9 cellular contexts compared by ENCODE assay signal in genomic region chr16:81514041-81514559, GRCh38.
DNase-seq lines count a peak whose midpoint lies in the region; ATAC-seq and TF ChIP-seq lines count a peak whose summit lies in the region.
"Had no signal": no experiment of that assay in that cellular context is flagged by ENCODE, and none has a peak within 500 bp of the region (broad histone marks: within the 10 kb centered on the region; RNA-seq: fewer than 3 reads in every experiment).

No MANE protein-coding gene starts in this region.

- POLR2A ChIA-PET in GM10248 (lab: Yijun Ruan, JAX) (no interaction called here), OCI-LY7 (lab: Charles Lee) (interaction anchor here (0.6 to 1.1 kb wide), 3 partner anchors 11 to 248 kb away, joined by 3 to 4 read pairs (median 4); no protein-coding TSS in a partner anchor)

- H3K36me3 ChIP-seq in OCI-LY7 (ENCODE audit: insufficient read depth, low read length) (peaks cover 11% of the 10 kb centered on the region), liver (ENCODE audit: control insufficient read depth in 4 of 4, insufficient read depth in 3 of 4, low read depth in 1 of 4, low read length in 3 of 4) (peaks cover 0 to 2% (median 0%) of the 10 kb centered on the region in 4 donors)

- TF ChIP-seq RAD21 in liver (IDR thresholded peaks at IDR 0.05) = no peak

- H4K20me1 ChIP-seq in OCI-LY7 (ENCODE audit: insufficient read depth, low read length) = no peaks in the 10 kb centered on the region

- H3K27ac Mint-ChIP-seq in stimulated activated naive CD8-positive, alpha-beta T cell treated with anti-CD3 and anti-CD28 coated beads, Interleukin-15, amount 100 ng/mL, for 72 hours = no peak overlapping the region

- peaks cover 27% of the 10 kb centered on the region for H3K4me1 Mint-ChIP-seq in stimulated activated naive CD8-positive, alpha-beta T cell treated with anti-CD3 and anti-CD28 coated beads, Interleukin-15, amount 100 ng/mL, for 72 hours

- intact Hi-C loops in OCI-LY7 (cut with micrococcal nuclease; ENCODE audit: unreplicated experiment) = no loop called here

- H3K4me3 ChIP-seq in OCI-LY7 (ENCODE audit: low read depth, low read length, poor library complexity, severe bottlenecking) (peak overlapping the region; percentile 33), liver (ENCODE audit: low read depth in 1 of 3, low read length in 3 of 3) (no peak overlapping the region), coronary artery (no peak overlapping the region)
- H3K4me3 ChIP-seq: skin epidermis had no signal

- no peaks in the 10 kb centered on the region for H3K9me2 ChIP-seq in OCI-LY7 (ENCODE audit: insufficient read depth, low read length)

- H3K9me3 ChIP-seq in OCI-LY7 (ENCODE audit: low read length) (no peaks in the 10 kb centered on the region), liver (ENCODE audit: control insufficient read depth in 4 of 4, low read length in 3 of 4) (no peaks in the 10 kb centered on the region)

- DNase-seq in GM10248 (ENCODE audit: extremely low spot score) (peak; percentile 59), OCI-LY7 (ENCODE audit: low spot score) (peak; percentile 40), coronary artery (ENCODE audit: low spot score) (no peak), SIG-M5 treated with dmso at 0.1 percent for 504 hours (lab: John Stamatoyannopoulos, UW; ENCODE audit: unreplicated experiment) (no peak), T-helper 9 cell (no peak)
- DNase-seq in stimulated activated naive CD8-positive, alpha-beta T cell treated with anti-CD3 and anti-CD28 coated beads, Interleukin-15, amount 100 ng/mL, for 72 hours = no peak

- 0 out of 2 replicates have a peak, but pooled peaks cover 5% of the 10 kb centered on the region for H3K79me2 ChIP-seq in OCI-LY7 (ENCODE audit: insufficient read depth, low read depth, low read length)

- CTCF ChIA-PET in GM10248 (lab: Yijun Ruan, JAX) (interaction anchor here (0.7 to 1.8 kb wide), 7 partner anchors 11 to 216 kb away, joined by 3 to 6 read pairs (median 3); no protein-coding TSS in a partner anchor), OCI-LY7 (lab: Charles Lee; ENCODE audit: unreplicated experiment) (interaction anchor here (1.2 kb wide), 1 partner anchor 32 kb away, joined by 4 read pairs; no protein-coding TSS in a partner anchor)

- ATAC-seq in GM21717 (IDR thresholded peaks at IDR 0.05; ENCODE audit: unreplicated experiment) = peak; percentile 63
- ATAC-seq in stimulated activated naive CD8-positive, alpha-beta T cell treated with anti-CD3 and anti-CD28 coated beads, Interleukin-15, amount 100 ng/mL, for 72 hours = no peak

- peak overlapping the region; percentile 63 for H3K4me2 ChIP-seq in OCI-LY7 (ENCODE audit: low read length)

- no peak overlapping the region for H3K9ac ChIP-seq in liver (ENCODE audit: low read depth in 1 of 2, low read length in 2 of 2)

- no peak overlapping the region for H3K27ac ChIP-seq in OCI-LY7 (ENCODE audit: low read depth, low read length, poor library complexity, severe bottlenecking)
- peak overlapping the region; percentile 80 to 82 for H3K27ac ChIP-seq in liver (ENCODE audit: low read depth in 1 of 2, low read length in 2 of 2)
- H3K27ac ChIP-seq in coronary artery = peak overlapping the region in 1 of 2 donors; percentile 7

- H2AFZ ChIP-seq in OCI-LY7 (ENCODE audit: low read length) = no peak overlapping the region

- no peak overlapping the region for H3K4me3 Mint-ChIP-seq in stimulated activated naive CD8-positive, alpha-beta T cell treated with anti-CD3 and anti-CD28 coated beads, Interleukin-15, amount 100 ng/mL, for 72 hours

- 73% methylated on average over 7 of the region's 7 CpGs for WGBS in liver

- H3K27me3 ChIP-seq in liver (ENCODE audit: control insufficient read depth in 4 of 4, insufficient read depth in 4 of 4, low read length in 3 of 4) = no peaks in the 10 kb centered on the region

- peaks cover 33% of the 10 kb centered on the region for H3K4me1 ChIP-seq in OCI-LY7 (ENCODE audit: insufficient read depth, low read length, poor library complexity, severe bottlenecking)
- H3K4me1 ChIP-seq in liver (ENCODE audit: control insufficient read depth in 4 of 4, insufficient read depth in 4 of 4, low read length in 3 of 4) = peaks cover 11 to 26% (median 18%) of the 10 kb centered on the region in 4 donors

- no TSS peak for BruUV-seq in OCI-LY7 (replicated peaks; lab: Mats Ljungman, UMichigan)

- no peaks in the 10 kb centered on the region for H3K27me3 Mint-ChIP-seq in stimulated activated naive CD8-positive, alpha-beta T cell treated with anti-CD3 and anti-CD28 coated beads, Interleukin-15, amount 100 ng/mL, for 72 hours

- H3K9me3 Mint-ChIP-seq in stimulated activated naive CD8-positive, alpha-beta T cell treated with anti-CD3 and anti-CD28 coated beads, Interleukin-15, amount 100 ng/mL, for 72 hours = no peaks in the 10 kb centered on the region

- no peak for TF ChIP-seq CTCF in GM10248 (IDR thresholded peaks at IDR 0.05; ENCODE audit: control extremely low read depth, extremely low read depth, low read depth, missing control alignments)
- no peak for TF ChIP-seq CTCF in OCI-LY7 (conservative IDR thresholded peaks at IDR 0.05; ENCODE audit: low read length)
- no peak for TF ChIP-seq CTCF in liver (IDR thresholded peaks at IDR 0.05; ENCODE audit: low read depth, low read length, missing input control)
- TF ChIP-seq CTCF in coronary artery (IDR thresholded peaks at IDR 0.05) = no peak

TF ChIP-seq in liver, 16 proteins besides CTCF, POLR2A, EP300 and RAD21:
- TF ChIP-seq YY1 (IDR thresholded peaks at IDR 0.05) (no peak), TAF1 (conservative IDR thresholded peaks at IDR 0.05) (no peak)

Comparison
In these comparisons a context has a peak if more than half of its experiments do, and no peak if none do; other contexts are left out.
1. DNase-seq: peak in GM10248 (single experiment) and OCI-LY7 (single experiment); none in stimulated activated naive CD8-positive, alpha-beta T cell treated with anti-CD3 and anti-CD28 coated beads, Interleukin-15, amount 100 ng/mL, for 72 hours (0 of 2), coronary artery (single experiment), SIG-M5 treated with dmso at 0.1 percent for 504 hours (single experiment) and T-helper 9 cell (single experiment).